ENCODE assay signal across 8 cellular contexts in the genomic region with DNA sequence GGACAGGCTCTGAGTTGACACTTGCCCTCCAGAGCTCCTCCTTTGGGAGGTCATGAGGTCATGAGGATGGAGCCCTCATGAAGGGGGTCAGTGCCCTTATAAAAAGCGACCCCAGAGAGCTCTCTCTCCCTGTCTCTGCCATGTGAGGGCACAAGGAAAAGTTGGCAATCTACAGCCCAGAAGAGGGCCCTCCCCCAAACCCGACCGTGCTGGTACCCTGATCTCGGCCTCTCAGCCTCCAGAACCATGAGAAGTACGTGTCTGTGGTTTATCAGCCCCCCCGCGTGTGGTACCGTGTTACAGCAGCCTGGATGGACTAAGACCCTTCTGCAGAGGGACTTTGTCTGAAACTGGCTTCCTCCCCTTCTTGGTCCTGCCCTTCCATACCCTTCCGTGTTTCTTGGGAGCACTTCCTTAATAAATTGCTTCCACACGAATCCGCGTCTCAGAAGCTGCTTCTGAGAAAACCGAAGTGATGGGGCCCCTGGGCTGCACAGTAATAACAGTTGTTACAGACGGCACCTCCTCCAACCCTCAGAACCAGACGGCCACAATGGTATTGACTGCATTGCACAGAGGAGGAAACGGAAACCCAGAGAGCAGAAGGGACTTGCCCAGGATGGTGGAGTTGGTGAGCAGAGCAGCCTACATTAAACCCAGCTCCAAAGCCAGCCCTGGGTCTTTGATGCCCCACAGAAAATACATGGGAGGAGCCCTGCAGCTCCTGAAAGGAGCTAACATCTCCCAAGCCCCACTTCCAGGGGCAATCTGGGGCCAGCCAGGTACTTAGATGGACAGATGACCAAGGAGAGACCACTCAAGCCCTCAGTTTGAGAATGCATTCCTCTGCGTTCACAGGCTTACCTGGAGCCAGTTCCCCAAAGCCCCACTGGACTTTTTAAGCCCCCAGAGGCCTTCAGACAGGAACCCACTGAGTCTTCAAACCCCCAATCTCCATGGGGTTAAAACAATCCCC.
DNase-seq lines count a peak whose midpoint lies in the region; ATAC-seq and TF ChIP-seq lines count a peak whose summit lies in the region.

No MANE protein-coding gene starts in this region.

- H3K36me3 ChIP-seq in left lung (no peaks in the 10 kb centered on the region), transverse colon (no peaks in the 10 kb centered on the region)

- TF ChIP-seq CTCF in GM20000 (IDR thresholded peaks at IDR 0.05; ENCODE audit: extremely low read depth, missing control alignments), result no peak
- TF ChIP-seq CTCF in HL-60 (IDR thresholded peaks at IDR 0.05; ENCODE audit: insufficient read depth, low read length), result no peak
- no peak for TF ChIP-seq CTCF in left lung (IDR thresholded peaks at IDR 0.05)
- TF ChIP-seq CTCF in transverse colon (IDR thresholded peaks at IDR 0.05), result no peak

- intact Hi-C loops in left lung (cut with DNase I), result no loop called here
- intact Hi-C loops in transverse colon (cut with DNase I; ENCODE audit: low total_unique reads), result no loop called here

- DNase-seq in CD1c-positive myeloid dendritic cell (ENCODE audit: extremely low spot score), result peak; percentile 84
- DNase-seq in GM20000 (ENCODE audit: low spot score), result peak; percentile 58
- peak; percentile 67 to 81 for DNase-seq in HL-60 (ENCODE audit: low read depth in 1 of 2, low spot score in 1 of 2)
- DNase-seq in activated CD4-positive, alpha-beta T cell treated with anti-CD3 and anti-CD28 coated beads, Interleukin-2, amount 50 U/mL, for 4 hours, result peak; percentile 65 to 74
- no peak for DNase-seq in left lung
- peak; percentile 53 for DNase-seq in transverse colon
- DNase-seq in NCI-H1930 (lab: John Stamatoyannopoulos, UW), result no peak
- DNase-seq in D341Med (ENCODE audit: low spot score), result no peak

- 65% methylated on average over 17 of the region's 17 CpGs; no CpG with 5 or more reads in 1 of the 2 donors for WGBS in transverse colon (ENCODE audit: low coverage in 1 of 2), 2 donors

- TF ChIP-seq EP300 in transverse colon (IDR thresholded peaks at IDR 0.05; ENCODE audit: low read depth), result no peak

- H3K4me3 ChIP-seq in HL-60 (replicated peaks; ENCODE audit: insufficient read depth, low read length) (no peak overlapping the region), left lung (no peak overlapping the region), transverse colon (no peak overlapping the region)

- H3K4me1 ChIP-seq in left lung (peaks cover 0 to 20% of the 10 kb centered on the region in 2 donors), transverse colon (no peaks in the 10 kb centered on the region)

- H3K27me3 ChIP-seq in HL-60 (ENCODE audit: insufficient read depth, poor library complexity, severe bottlenecking) (no peaks in the 10 kb centered on the region), left lung (no peaks in the 10 kb centered on the region), transverse colon (no peaks in the 10 kb centered on the region)

- no peaks in the 10 kb centered on the region for H3K9me3 ChIP-seq in left lung
- H3K9me3 ChIP-seq in transverse colon, result no peaks in the 10 kb centered on the region

- TF ChIP-seq POLR2A in transverse colon (IDR thresholded peaks at IDR 0.05), result no peak

- peak; percentile 57 for ATAC-seq in left lung

- H3K27ac ChIP-seq in HL-60 (replicated peaks), result peak overlapping the region; percentile 57
- peak overlapping the region in 1 of 2 donors; percentile 67 for H3K27ac ChIP-seq in left lung
- peak overlapping the region; percentile 52 to 70 (median 54) for H3K27ac ChIP-seq in transverse colon

- in situ Hi-C loops in transverse colon (cut with MboI; ENCODE audit: low pct_ligation_motif_present in 1 of 4, low pct_unique_long_range_greater_than_20kb in 1 of 4, low sequenced_read_pairs in 3 of 4), result no loop called here

Comparison
In these comparisons a context has a peak if more than half of its experiments do, and no peak if none do; other contexts are left out.
1. DNase-seq: peak in CD1c-positive myeloid dendritic cell (single experiment), GM20000 (single experiment), HL-60 (2 of 2), activated CD4-positive, alpha-beta T cell treated with anti-CD3 and anti-CD28 coated beads, Interleukin-2, amount 50 U/mL, for 4 hours (2 of 2) and transverse colon (single experiment); none in left lung (0 of 2), NCI-H1930 (0 of 2) and D341Med (single experiment).